12 cellular contexts compared by ENCODE assay signal in genomic region chr17:60356947-60357346, GRCh38. TPM values are rescaled to one million over a fixed set of nuclear protein-coding genes. Genes with fewer than 3 reads are reported as not detected.
DNase-seq lines count a peak whose midpoint lies in the region; TF ChIP-seq lines count a peak whose summit lies in the region.
"Had no signal": no experiment of that assay in that cellular context is flagged by ENCODE, and none has a peak within 500 bp of the region (broad histone marks: within the 10 kb centered on the region; RNA-seq: fewer than 3 reads in every experiment).

No MANE protein-coding gene starts in this region.

- H3K9ac ChIP-seq in mesenchymal stem cell (ENCODE audit: low read length) = no peak overlapping the region

- peaks cover 5% of the 10 kb centered on the region for H3K36me3 Mint-ChIP-seq in Caco-2 (ENCODE audit: insufficient read depth, unreplicated experiment)

- H2BK120ac ChIP-seq in mesenchymal stem cell (ENCODE audit: low read depth, low read length) = no peak overlapping the region

- no TSS peak for BruUV-seq in Caco-2 (replicated peaks; lab: Mats Ljungman, UMichigan)

- no peak overlapping the region for H3K18ac ChIP-seq in mesenchymal stem cell (ENCODE audit: low read depth in 1 of 2, low read length in 2 of 2)

- H3K4ac ChIP-seq in mesenchymal stem cell (ENCODE audit: low read depth in 1 of 2, low read length in 2 of 2) = no peak overlapping the region

- 100% methylated on average over 2 of the region's 2 CpGs for WGBS in mesenchymal stem cell
- WGBS in tibial nerve, 2 donors = 95 to 97% methylated on average over 2 of the region's 2 CpGs

- TF ChIP-seq CTCF in Caco-2 (IDR thresholded peaks at IDR 0.05; ENCODE audit: insufficient read depth in 1 of 2, low read depth in 1 of 2, low read length in 1 of 2, severe bottlenecking in 1 of 2, unreplicated experiment in 1 of 2) (no peak), cardiac fibroblast (IDR thresholded peaks at IDR 0.05; ENCODE audit: low read depth, low read length) (no peak), tibial nerve (IDR thresholded peaks at IDR 0.05) (no peak)

- peaks cover 21% of the 10 kb centered on the region for H3K79me1 ChIP-seq in mesenchymal stem cell (replicated peaks; ENCODE audit: low read length, poor library complexity, severe bottlenecking)

- peaks cover 12% of the 10 kb centered on the region; the same call in 1 of the 2 replicates for H3K4me1 ChIP-seq in Caco-2
- H3K4me1 ChIP-seq in mesenchymal stem cell (ENCODE audit: control insufficient read depth, insufficient read depth, low read depth, low read length) = peaks cover 4% of the 10 kb centered on the region
- H3K4me1 ChIP-seq in tibial nerve = peaks cover 0 to 37% (median 12%) of the 10 kb centered on the region in 4 donors

- H3K4me1 Mint-ChIP-seq in Caco-2 (ENCODE audit: low read depth, unreplicated experiment) = peaks cover 25% of the 10 kb centered on the region

- no peak overlapping the region for H3K23ac ChIP-seq in mesenchymal stem cell (ENCODE audit: low read length in 2 of 2)

- no peak for TF ChIP-seq POLR2A in tibial nerve (IDR thresholded peaks at IDR 0.05)

- no peak overlapping the region for H2AFZ ChIP-seq in mesenchymal stem cell (ENCODE audit: low read depth, low read length)
- H2AFZ ChIP-seq: hepatocyte had no signal

- H3K27ac Mint-ChIP-seq in Caco-2 (ENCODE audit: unreplicated experiment) = peak overlapping the region; percentile 47

- H4K8ac ChIP-seq in mesenchymal stem cell (ENCODE audit: low read length) = no peak overlapping the region

- H2BK12ac ChIP-seq in mesenchymal stem cell (ENCODE audit: low read length in 2 of 2) = no peak overlapping the region

- no peaks in the 10 kb centered on the region for H3K27me3 Mint-ChIP-seq in Caco-2 (ENCODE audit: insufficient read depth, unreplicated experiment)

- H2BK15ac ChIP-seq in mesenchymal stem cell (ENCODE audit: low read depth, poor library complexity, severe bottlenecking) = no peak overlapping the region

- H3K4me3 Mint-ChIP-seq in Caco-2 (ENCODE audit: unreplicated experiment) = no peak overlapping the region

- H3K14ac ChIP-seq in mesenchymal stem cell (ENCODE audit: low read length in 2 of 2) = no peak overlapping the region

- no peak overlapping the region for H2AK5ac ChIP-seq in mesenchymal stem cell (ENCODE audit: low read length, severe bottlenecking)

- DNase-seq in Caco-2 = no peak
- peak; percentile 25 for DNase-seq in MV-4-11 (lab: John Stamatoyannopoulos, UW)
- DNase-seq in cardiac fibroblast (ENCODE audit: low read depth in 2 of 2) = peak; percentile 66 to 68
- peak; percentile 74 for DNase-seq in mesenchymal stem cell
- DNase-seq in hypothalamus (lab: John Stamatoyannopoulos, UW) = no peak
- no peak for DNase-seq in tibial nerve (ENCODE audit: low spot score in 2 of 2)
- DNase-seq in head of caudate nucleus = no peak
- DNase-seq: activated CD4-positive, CD25-positive, alpha-beta regulatory T cell; amygdala; NCI-H2107; SW 1271 had no signal

- H3K9me3 ChIP-seq in Caco-2 (no peaks in the 10 kb centered on the region), mesenchymal stem cell (ENCODE audit: control insufficient read depth, low read length) (no peaks in the 10 kb centered on the region), tibial nerve (no peaks in the 10 kb centered on the region)

- H3K27me3 ChIP-seq in Caco-2 (replicated peaks; ENCODE audit: control insufficient read depth, insufficient read depth, low read length) = no peaks in the 10 kb centered on the region
- no peaks in the 10 kb centered on the region for H3K27me3 ChIP-seq in mesenchymal stem cell (ENCODE audit: control insufficient read depth in 1 of 2, insufficient read depth in 1 of 2, low read length in 2 of 2)
- H3K27me3 ChIP-seq in tibial nerve = no peaks in the 10 kb centered on the region
- H3K27me3 ChIP-seq: hepatocyte had no signal

- H3K36me3 ChIP-seq in Caco-2 (ENCODE audit: control insufficient read depth, insufficient read depth, low read length) (no peaks in the 10 kb centered on the region; the same call in 1 of the 2 replicates), mesenchymal stem cell (ENCODE audit: control insufficient read depth in 1 of 2, insufficient read depth in 2 of 2, low read depth in 1 of 2, low read length in 2 of 2) (no peaks in the 10 kb centered on the region), tibial nerve (no peaks in the 10 kb centered on the region)

- POLR2A ChIA-PET in Caco-2 (lab: Charles Lee) = interaction anchor here (1.9 kb wide), 1 partner anchor 35 kb away, joined by 13 read pairs; the partner anchor contains the start of gene USP32

- no peak overlapping the region for H3K4me2 ChIP-seq in mesenchymal stem cell (ENCODE audit: low read length, poor library complexity, severe bottlenecking)
- H3K4me2 ChIP-seq: hepatocyte had no signal

- H2BK5ac ChIP-seq in mesenchymal stem cell (ENCODE audit: low read depth, low read length, poor library complexity, severe bottlenecking) = no peak overlapping the region

- no peak overlapping the region for H3K27ac ChIP-seq in mesenchymal stem cell (ENCODE audit: low read length, poor library complexity, severe bottlenecking)
- no peak overlapping the region for H3K27ac ChIP-seq in tibial nerve
- H3K27ac ChIP-seq: hepatocyte had no signal

- H3K4me3 ChIP-seq in Caco-2 (ENCODE audit: low read depth, low read length) (no peak overlapping the region), cardiac fibroblast (replicated peaks in 1 of 2; ENCODE audit: low read depth in 2 of 2, low read length in 2 of 2) (no peak overlapping the region), mesenchymal stem cell (ENCODE audit: insufficient read depth in 1 of 2, low read depth in 1 of 2, low read length in 2 of 2) (no peak overlapping the region), tibial nerve (no peak overlapping the region)
- H3K4me3 ChIP-seq: hepatocyte had no signal

- peaks cover 10% of the 10 kb centered on the region for H3K9me3 Mint-ChIP-seq in Caco-2 (ENCODE audit: unreplicated experiment)

- intact Hi-C loops in Caco-2 (cut with micrococcal nuclease; ENCODE audit: unreplicated experiment) = loop anchor here (1.0 kb wide), 1 partner anchor 35 kb away; the partner anchor contains the start of gene USP32
- intact Hi-C loops in head of caudate nucleus (cut with DNase I) = no loop called here

- H4K91ac ChIP-seq in mesenchymal stem cell (ENCODE audit: low read length) = no peak overlapping the region

- CTCF ChIA-PET in Caco-2 (lab: Charles Lee) = interaction anchor here (0.6 to 1.5 kb wide), 2 partner anchors 30 to 35 kb away, joined by 3 to 10 read pairs; partner anchors contain the start of gene USP32

- peak in 1 of 2 donors; percentile 42 for TF ChIP-seq EP300 in tibial nerve (IDR thresholded peaks at IDR 0.05)

RNA-seq across cellular contexts. Expression of gene USP32, which starts 35.0 kb away (rescaled TPM):
- total RNA-seq in Caco-2 (2022) = 50.3 and 53.3 TPM in 2 replicates
- 34.0 TPM for polyA plus RNA-seq in mesenchymal stem cell (2013, experiment 1 of 2)
- 35.1 TPM for polyA plus RNA-seq in mesenchymal stem cell (2013, experiment 2 of 2)
- total RNA-seq in tibial nerve = 10 to 100 TPM; 49.6 to 64.7 (median 56.5) TPM

Comparison
In these comparisons a context has a peak if more than half of its experiments do, and no peak if none do; other contexts are left out.
1. DNase-seq: peak in MV-4-11 (single experiment), cardiac fibroblast (2 of 2) and mesenchymal stem cell (single experiment); none in Caco-2 (0 of 2), hypothalamus (0 of 51), tibial nerve (0 of 2) and head of caudate nucleus (0 of 42).